In genomic region chr18:75206637-75207297, GRCh38 we compare ENCODE assay signal across 10 cellular contexts. TPM values are rescaled to one million over a fixed set of nuclear protein-coding genes. Genes with fewer than 3 reads are reported as not detected.
DNase-seq lines count a peak whose midpoint lies in the region; ATAC-seq and TF ChIP-seq lines count a peak whose summit lies in the region.
"Had no signal": no experiment of that assay in that cellular context is flagged by ENCODE, and none has a peak within 500 bp of the region (broad histone marks: within the 10 kb centered on the region; RNA-seq: fewer than 3 reads in every experiment).

No MANE protein-coding gene starts in this region.

- no peaks in the 10 kb centered on the region for H3K27me3 ChIP-seq in tibial artery

- intact Hi-C loops in tibial artery (cut with DNase I; ENCODE audit: low total_unique reads), result loop anchor here (2.0 kb wide), 1 partner anchor 48 kb away; no protein-coding TSS in a partner anchor

- H3K4me3 ChIP-seq in tibial artery, result peak overlapping the region; percentile 83 to 96

- no peaks in the 10 kb centered on the region for H3K9me3 Mint-ChIP-seq in activated naive CD4-positive, alpha-beta T cell treated with anti-CD3 and anti-CD28 coated beads, Interleukin-2, amount 50 U/mL, for 24 hours
- H3K9me3 Mint-ChIP-seq in activated naive CD8-positive, alpha-beta T cell treated with anti-CD3 and anti-CD28 coated beads, Interleukin-2, amount 50 U/mL, for 24 hours, result no peaks in the 10 kb centered on the region
- no peaks in the 10 kb centered on the region for H3K9me3 Mint-ChIP-seq in immature natural killer cell

- H3K9me3 ChIP-seq in tibial artery, result no peaks in the 10 kb centered on the region

- DNase-seq in activated naive CD4-positive, alpha-beta T cell treated with anti-CD3 and anti-CD28 coated beads, Interleukin-2, amount 50 U/mL, for 16 hours, result no peak
- DNase-seq in activated naive CD8-positive, alpha-beta T cell treated with anti-CD3 and anti-CD28 coated beads, Interleukin-2, amount 50 U/mL, for 24 hours, result no peak
- DNase-seq in immature natural killer cell (no peak), tibial artery (no peak), NCI-H1694 (lab: John Stamatoyannopoulos, UW) (no peak), foreskin melanocyte (no peak), D341Med (ENCODE audit: low spot score) (no peak)
- DNase-seq: NCI-H1417; stimulated activated CD4-positive, alpha-beta T cell treated with anti-CD3 and anti-CD28 coated beads, Interleukin-1b, Interleukin-23, amount 100 ng/mL, for 48 hours had no signal

- H3K36me3 ChIP-seq in tibial artery, result no peaks in the 10 kb centered on the region

- H3K27ac Mint-ChIP-seq in activated naive CD4-positive, alpha-beta T cell treated with anti-CD3 and anti-CD28 coated beads, Interleukin-2, amount 50 U/mL, for 24 hours, result peak overlapping the region; percentile 15
- H3K27ac Mint-ChIP-seq in activated naive CD8-positive, alpha-beta T cell treated with anti-CD3 and anti-CD28 coated beads, Interleukin-2, amount 50 U/mL, for 24 hours, result peak overlapping the region; percentile 12
- peak overlapping the region in 3 of 6 donors; percentile 46 to 97 (median 93) for H3K27ac Mint-ChIP-seq in immature natural killer cell

- no peak for ATAC-seq in activated naive CD8-positive, alpha-beta T cell treated with anti-CD3 and anti-CD28 coated beads, Interleukin-2, amount 50 U/mL, for 24 hours

- H3K27ac ChIP-seq in tibial artery, result peak overlapping the region; percentile 4 to 98

- no peaks in the 10 kb centered on the region for H3K27me3 Mint-ChIP-seq in activated naive CD4-positive, alpha-beta T cell treated with anti-CD3 and anti-CD28 coated beads, Interleukin-2, amount 50 U/mL, for 24 hours
- peaks cover 5% of the 10 kb centered on the region for H3K27me3 Mint-ChIP-seq in activated naive CD8-positive, alpha-beta T cell treated with anti-CD3 and anti-CD28 coated beads, Interleukin-2, amount 50 U/mL, for 24 hours
- peaks cover 14 to 25% (median 19%) of the 10 kb centered on the region in 3 donors for H3K27me3 Mint-ChIP-seq in immature natural killer cell (ENCODE audit: low read depth in 3 of 3)

- no peaks in the 10 kb centered on the region for H3K36me3 Mint-ChIP-seq in activated naive CD4-positive, alpha-beta T cell treated with anti-CD3 and anti-CD28 coated beads, Interleukin-2, amount 50 U/mL, for 24 hours
- peaks cover 10% of the 10 kb centered on the region for H3K36me3 Mint-ChIP-seq in activated naive CD8-positive, alpha-beta T cell treated with anti-CD3 and anti-CD28 coated beads, Interleukin-2, amount 50 U/mL, for 24 hours (ENCODE audit: low read depth)
- H3K36me3 Mint-ChIP-seq in immature natural killer cell, result peaks cover 0 to 4% (median 0%) of the 10 kb centered on the region in 3 donors

- H3K4me3 Mint-ChIP-seq in activated naive CD4-positive, alpha-beta T cell treated with anti-CD3 and anti-CD28 coated beads, Interleukin-2, amount 50 U/mL, for 24 hours, result peak overlapping the region; percentile 93
- H3K4me3 Mint-ChIP-seq in activated naive CD8-positive, alpha-beta T cell treated with anti-CD3 and anti-CD28 coated beads, Interleukin-2, amount 50 U/mL, for 24 hours, result peak overlapping the region; percentile 89
- peak overlapping the region; percentile 89 to 98 (median 96) for H3K4me3 Mint-ChIP-seq in immature natural killer cell

- peaks cover 0 to 56% (median 32%) of the 10 kb centered on the region in 4 donors for H3K4me1 ChIP-seq in tibial artery

- H3K4me1 Mint-ChIP-seq in activated naive CD4-positive, alpha-beta T cell treated with anti-CD3 and anti-CD28 coated beads, Interleukin-2, amount 50 U/mL, for 24 hours, result peaks cover 58% of the 10 kb centered on the region
- peaks cover 32% of the 10 kb centered on the region for H3K4me1 Mint-ChIP-seq in activated naive CD8-positive, alpha-beta T cell treated with anti-CD3 and anti-CD28 coated beads, Interleukin-2, amount 50 U/mL, for 24 hours
- peaks cover 44 to 66% of the 10 kb centered on the region in 2 donors for H3K4me1 Mint-ChIP-seq in immature natural killer cell

- TF ChIP-seq CTCF in tibial artery (IDR thresholded peaks at IDR 0.05), result no peak

RNA-seq across cellular contexts. Expression of gene PTGR3, which starts 2.2 kb away (rescaled TPM):
- polyA plus RNA-seq in immature natural killer cell, result 10 to 100 TPM; 18.4 to 32.9 (median 26.1) TPM

RNA-seq across cellular contexts. Expression of gene TSHZ1, which starts 3.8 kb away (rescaled TPM):
- 10 to 100 TPM in 1 of 3 donors, 1 to 10 TPM in 2; 1.7 to 10.7 (median 3.5) TPM for polyA plus RNA-seq in immature natural killer cell
